ENCODE assay signal across 8 cellular contexts in the genomic region with DNA sequence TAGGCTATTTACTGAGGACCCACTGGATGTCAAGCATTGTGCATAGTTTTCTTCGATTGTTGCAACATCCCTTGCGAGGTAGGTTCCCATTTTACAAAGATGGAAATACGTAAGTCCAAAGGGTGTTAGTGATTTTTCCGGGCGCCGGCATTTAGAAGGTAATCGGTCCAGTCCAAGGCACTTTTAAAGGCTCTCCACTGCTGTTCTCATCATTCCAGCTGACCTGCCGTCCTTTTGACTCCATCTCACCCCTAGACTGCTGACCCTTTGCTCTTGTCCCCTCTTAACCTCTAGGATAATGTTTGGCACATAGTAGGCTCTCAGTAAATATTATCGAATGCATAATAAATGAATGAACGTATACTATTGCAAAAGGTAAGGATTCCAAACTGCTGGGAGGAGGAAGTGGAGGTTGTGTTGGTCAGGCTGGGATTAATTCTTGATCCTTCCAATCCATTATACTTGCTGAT. TPM values are rescaled to one million over a fixed set of nuclear protein-coding genes. Genes with fewer than 3 reads are reported as not detected.
DNase-seq lines count a peak whose midpoint lies in the region; ATAC-seq, FAIRE-seq and TF ChIP-seq lines count a peak whose summit lies in the region.

No MANE protein-coding gene starts in this region.

- H3K9me3 Mint-ChIP-seq in astrocyte (ENCODE audit: unreplicated experiment), result no peaks in the 10 kb centered on the region
- H3K9me3 Mint-ChIP-seq in memory B cell, result no peaks in the 10 kb centered on the region

- H3K4me2 ChIP-seq in astrocyte (ENCODE audit: low read length), result peak overlapping the region; percentile 95

- H3K27me3 Mint-ChIP-seq in astrocyte (ENCODE audit: low read depth, unreplicated experiment) (no peaks in the 10 kb centered on the region), memory B cell (no peaks in the 10 kb centered on the region)

- peak overlapping the region; percentile 72 for H2AFZ ChIP-seq in astrocyte (ENCODE audit: low read depth, low read length)

- H4K20me1 ChIP-seq in astrocyte (ENCODE audit: insufficient read depth, low read length), result peaks cover 21% of the 10 kb centered on the region

- peaks cover 20% of the 10 kb centered on the region for H3K79me2 ChIP-seq in astrocyte (ENCODE audit: insufficient read depth, low read length)

- H3K36me3 ChIP-seq in left ventricle myocardium inferior, result peaks cover 61% of the 10 kb centered on the region
- H3K36me3 ChIP-seq in astrocyte (ENCODE audit: insufficient read depth, low read length), result no peaks in the 10 kb centered on the region

- ATAC-seq in left ventricle myocardium superior, result no peak
- ATAC-seq in memory B cell (ENCODE audit: low read depth), result no peak
- no peak for ATAC-seq in HG03108 (IDR thresholded peaks at IDR 0.05; ENCODE audit: unreplicated experiment)

- FAIRE-seq in astrocyte (lab: Jason Lieb, UNC), result no peak

- H3K4me1 ChIP-seq in left ventricle myocardium inferior, result peaks cover 51% of the 10 kb centered on the region
- peaks cover 9% of the 10 kb centered on the region for H3K4me1 ChIP-seq in astrocyte (ENCODE audit: insufficient read depth, low read length)

- TF ChIP-seq CTCF in left ventricle myocardium inferior (IDR thresholded peaks at IDR 0.05; ENCODE audit: borderline replicate concordance) (no peak), astrocyte (IDR thresholded peaks at IDR 0.05; ENCODE audit: insufficient read depth, low read depth, low read length) (no peak)

- H3K4me1 Mint-ChIP-seq in astrocyte (ENCODE audit: low read depth, unreplicated experiment) (peaks cover 9% of the 10 kb centered on the region), memory B cell (peaks cover 34% of the 10 kb centered on the region)

- H3K27ac ChIP-seq in left ventricle myocardium inferior (replicated peaks) (peak overlapping the region; percentile 92), astrocyte (ENCODE audit: low read depth, low read length) (no peak overlapping the region)

- peak overlapping the region; percentile 74 for H3K4me3 ChIP-seq in left ventricle myocardium inferior
- H3K4me3 ChIP-seq in astrocyte (ENCODE audit: insufficient read depth, low read depth, low read length), result peak overlapping the region; percentile 73

- intact Hi-C loops in left ventricle myocardium inferior (cut with micrococcal nuclease), result no loop called here
- intact Hi-C loops in left ventricle myocardium superior (cut with micrococcal nuclease), result no loop called here

- no peaks in the 10 kb centered on the region for H3K9me3 ChIP-seq in left ventricle myocardium inferior (replicated peaks)
- no peaks in the 10 kb centered on the region for H3K9me3 ChIP-seq in astrocyte (ENCODE audit: insufficient read depth, low read depth, low read length)

- peak overlapping the region; percentile 70 for H3K9ac ChIP-seq in astrocyte (ENCODE audit: low read length)

- peaks cover 5% of the 10 kb centered on the region for H3K36me3 Mint-ChIP-seq in astrocyte (ENCODE audit: low read depth, unreplicated experiment)
- H3K36me3 Mint-ChIP-seq in memory B cell, result peaks cover 14% of the 10 kb centered on the region

- DNase-seq in left ventricle myocardium inferior, result no peak
- no peak for DNase-seq in left ventricle myocardium superior
- DNase-seq in astrocyte (ENCODE audit: low read depth), result peak; percentile 12
- DNase-seq in memory B cell (ENCODE audit: low spot score in 2 of 2), result no peak
- no peak for DNase-seq in GM19238 (ENCODE audit: insufficient read length, low spot score)
- no peak for DNase-seq in anterior cingulate cortex (lab: John Stamatoyannopoulos, UW)
- DNase-seq in SHP77 treated with DMSO at 0.1 percent for 48 hours (lab: John Stamatoyannopoulos, UW), result no peak

- no peaks in the 10 kb centered on the region for H3K27me3 ChIP-seq in left ventricle myocardium inferior (ENCODE audit: low read depth)
- H3K27me3 ChIP-seq in astrocyte (ENCODE audit: insufficient read depth, low read length), result no peaks in the 10 kb centered on the region

- peak overlapping the region; percentile 85 for H3K4me3 Mint-ChIP-seq in astrocyte (ENCODE audit: unreplicated experiment)
- peak overlapping the region; percentile 89 for H3K4me3 Mint-ChIP-seq in memory B cell

- H3K27ac Mint-ChIP-seq in astrocyte (ENCODE audit: unreplicated experiment) (no peak overlapping the region), memory B cell (peak overlapping the region; percentile 95)

RNA-seq across cellular contexts. Expression of gene GDPGP1, which starts 0.5 kb away (rescaled TPM):
- 15.5 TPM for total RNA-seq in left ventricle myocardium inferior
- total RNA-seq in left ventricle myocardium superior, result 13.8 TPM
- 4.1 and 6.0 TPM in 2 replicates for total RNA-seq in astrocyte

RNA-seq across cellular contexts. Expression of gene CIB1, which starts 0.8 kb away (rescaled TPM):
- total RNA-seq in left ventricle myocardium inferior (69.6 TPM), left ventricle myocardium superior (71.7 TPM), astrocyte (49.6 and 50.7 TPM in 2 replicates)

RNA-seq across cellular contexts. Expression of gene TTLL13, which starts 14.8 kb away (rescaled TPM):
- 0.19 TPM for total RNA-seq in left ventricle myocardium inferior
- total RNA-seq in left ventricle myocardium superior, result 0.20 TPM
- 0.14 TPM in 1 of 2 replicates, not detected in the other for total RNA-seq in astrocyte

RNA-seq across cellular contexts. Expression of gene NGRN, which starts 30.9 kb away (rescaled TPM):
- total RNA-seq in left ventricle myocardium inferior, result 120 TPM
- 117 TPM for total RNA-seq in left ventricle myocardium superior
- total RNA-seq in astrocyte, result 98.5 and 98.6 TPM in 2 replicates

RNA-seq across cellular contexts. Expression of gene SEMA4B, which starts 33.4 kb away (rescaled TPM):
- total RNA-seq in left ventricle myocardium inferior, result 22.7 TPM
- total RNA-seq in left ventricle myocardium superior, result 23.9 TPM
- total RNA-seq in astrocyte, result 7.0 and 9.9 TPM in 2 replicates
